Comparison of ENCODE assay signal across 32 cellular contexts in the genomic region with DNA sequence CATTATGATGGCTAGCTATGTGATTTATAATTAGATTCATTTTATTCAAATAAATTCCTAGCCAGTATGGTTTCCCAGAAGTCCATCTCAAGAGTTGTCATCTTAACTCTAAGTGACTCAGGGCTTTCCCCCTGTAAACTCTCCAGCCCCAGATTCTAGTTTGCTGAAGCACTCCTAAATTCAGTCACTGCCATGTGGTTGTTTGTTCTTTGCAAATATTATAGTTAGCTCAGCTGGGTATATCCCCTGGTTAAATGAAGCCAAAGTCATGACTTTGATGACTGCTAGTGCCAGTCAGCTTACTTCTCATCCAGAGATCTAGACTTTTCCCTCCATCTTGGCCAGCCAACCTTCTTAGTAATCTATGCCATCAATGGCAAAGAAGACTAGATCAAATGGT.
"Had no signal": no experiment of that assay in that cellular context is flagged by ENCODE, and none has a peak within 500 bp of the region (broad histone marks: within the 10 kb centered on the region; RNA-seq: fewer than 3 reads in every experiment).

No MANE protein-coding gene starts in this region.

- H3K27ac Mint-ChIP-seq: activated CD4-positive, alpha-beta T cell treated with anti-CD3 and anti-CD28 coated beads, Interleukin-2, amount 10 ng/mL, durations not matched to agents 7 days and 5 days; activated naive CD4-positive, alpha-beta T cell treated with anti-CD3 and anti-CD28 coated beads for 36 hours; activated naive CD4-positive, alpha-beta T cell treated with anti-CD3 and anti-CD28 coated beads, Interleukin-2, amount 50 U/mL, for 72 hours; activated T-helper 1 cell treated with anti-CD3 and anti-CD28 coated beads, Interleukin-12 subunit alpha, Interleukin-12 subunit beta, Interleukin-2, Interleukin-4 antibody, amounts not matched to agents 30 ng/mL and 10 ng/mL and 1 ng/mL, durations not matched to agents 14 hours and 24 hours and 36 hours; brain; T-cell; T-helper 17 cell had no signal

- H3K4me1 ChIP-seq: adrenal gland, Peyer's patch had no signal

- ATAC-seq: activated naive CD4-positive, alpha-beta T cell treated with anti-CD3 and anti-CD28 coated beads, Interleukin-2, amount 50 U/mL, for 72 hours; activated T-cell treated with anti-CD3 and anti-CD28 coated beads, Interleukin-2, amount 50 U/mL, for 4 hours; Right ventricle myocardium inferior; SK-N-SH treated with all-trans-retinoic acid at 6 μM for 48 hours; T-cell; T-helper 17 cell had no signal

- H3K9me3 ChIP-seq: adrenal gland, MG63, Peyer's patch had no signal

- H3K36me3 ChIP-seq: adrenal gland, MG63, Peyer's patch had no signal

- DNase-seq: activated CD4-positive, alpha-beta T cell treated with anti-CD3 and anti-CD28 coated beads, Interleukin-2, amount 10 ng/mL, durations not matched to agents 7 days and 5 days; activated CD4-positive, alpha-beta T cell treated with anti-CD3 and anti-CD28 coated beads, Interleukin-2, amount 50 U/mL, for 48 hours; activated CD8-positive, alpha-beta memory T cell treated with anti-CD3 and anti-CD28 coated beads, Interleukin-2, amount 50 U/mL, for 4 hours; activated gamma-delta T cell treated with Interleukin-2 at 50 U/mL for 16 hours; activated naive CD4-positive, alpha-beta T cell treated with anti-CD3 and anti-CD28 coated beads for 36 hours; activated T-cell treated with anti-CD3 and anti-CD28 coated beads for 4 hours; activated T-cell treated with anti-CD3 and anti-CD28 coated beads, Interleukin-2, amount 50 U/mL, for 4 hours; adrenal gland; anterior cingulate cortex; caudate nucleus; cerebellar nuclear complex; Karpas-422; MG63; NCI-H1048; NCI-H1105 treated with DMSO at 0.1 percent for 48 hours; NCI-H1436; NCI-H1694; NCI-H1930; NCI-H2081 treated with DMSO at 0.1 percent for 48 hours; NCI-H345; NCI-H526 treated with DMSO at 0.1 percent for 48 hours; Peyer's patch; RPMI8226; SIG-M5; T-cell; T-helper 17 cell had no signal

- H3K4me3 Mint-ChIP-seq: activated CD4-positive, alpha-beta T cell treated with anti-CD3 and anti-CD28 coated beads, Interleukin-2, amount 10 ng/mL, durations not matched to agents 7 days and 5 days; activated naive CD4-positive, alpha-beta T cell treated with anti-CD3 and anti-CD28 coated beads for 36 hours; activated T-cell treated with anti-CD3 and anti-CD28 coated beads, Interleukin-2, amount 50 U/mL, for 4 hours; activated T-helper 1 cell treated with anti-CD3 and anti-CD28 coated beads, Interleukin-12 subunit alpha, Interleukin-12 subunit beta, Interleukin-2, Interleukin-4 antibody, amounts not matched to agents 30 ng/mL and 10 ng/mL and 1 ng/mL, durations not matched to agents 14 hours and 24 hours and 36 hours; brain; T-cell; T-helper 17 cell had no signal

- H3K4me1 Mint-ChIP-seq: activated CD4-positive, alpha-beta T cell treated with anti-CD3 and anti-CD28 coated beads, Interleukin-2, amount 10 ng/mL, durations not matched to agents 7 days and 5 days; brain; T-cell; T-helper 17 cell had no signal

- H3K27me3 Mint-ChIP-seq: activated CD4-positive, alpha-beta T cell treated with anti-CD3 and anti-CD28 coated beads, Interleukin-2, amount 10 ng/mL, durations not matched to agents 7 days and 5 days; T-helper 17 cell had no signal

- H3K27ac ChIP-seq: adrenal gland, Peyer's patch had no signal

- H3K9me3 Mint-ChIP-seq: activated CD4-positive, alpha-beta T cell treated with anti-CD3 and anti-CD28 coated beads, Interleukin-2, amount 10 ng/mL, durations not matched to agents 7 days and 5 days; activated naive CD4-positive, alpha-beta T cell treated with anti-CD3 and anti-CD28 coated beads for 36 hours; activated T-cell treated with anti-CD3 and anti-CD28 coated beads, Interleukin-2, amount 50 U/mL, for 4 hours; activated T-helper 1 cell treated with anti-CD3 and anti-CD28 coated beads, Interleukin-12 subunit alpha, Interleukin-12 subunit beta, Interleukin-2, Interleukin-4 antibody, amounts not matched to agents 30 ng/mL and 10 ng/mL and 1 ng/mL, durations not matched to agents 14 hours and 24 hours and 36 hours; brain had no signal

- H3K36me3 Mint-ChIP-seq: activated naive CD4-positive, alpha-beta T cell treated with anti-CD3 and anti-CD28 coated beads, Interleukin-2, amount 50 U/mL, for 72 hours; brain; T-cell had no signal

- H3K27me3 ChIP-seq: adrenal gland, MG63, Peyer's patch had no signal

- H3K4me3 ChIP-seq: adrenal gland, MG63, Peyer's patch had no signal

- FAIRE-seq: bronchial epithelial cell had no signal
